18 cellular contexts compared by ENCODE assay signal in genomic region chr3:192516850-192517249, GRCh38.
"Had no signal": no experiment of that assay in that cellular context is flagged by ENCODE, and none has a peak within 500 bp of the region (broad histone marks: within the 10 kb centered on the region; RNA-seq: fewer than 3 reads in every experiment).

No MANE protein-coding gene starts in this region.

- DNase-seq: effector memory CD4-positive, alpha-beta T cell; immature natural killer cell; mesendoderm; naive B cell; occipital lobe; pancreas; right lobe of liver; stimulated activated CD4-positive, alpha-beta T cell treated with anti-CD3 and anti-CD28 coated beads, Interleukin-4, amount 100 ng/mL, for 1 hour; stimulated activated CD8-positive, alpha-beta memory T cell treated with anti-CD3 and anti-CD28 coated beads, Interleukin-4, amount 100 ng/mL, for 48 hours; stimulated activated naive CD8-positive, alpha-beta T cell treated with anti-CD3 and anti-CD28 coated beads, Interleukin-15, Interleukin-2, amounts not matched to agents 100 U/mL and 50 U/mL, for 24 hours; thyroid gland; upper lobe of left lung; uterus had no signal

- H3K4me3 Mint-ChIP-seq: immature natural killer cell; stimulated activated effector memory CD8-positive, alpha-beta T cell treated with anti-CD3 and anti-CD28 coated beads, Interleukin-12 subunit alpha, Interleukin-12 subunit beta, amount 100 ng/mL, for 72 hours had no signal

- H3K4me3 ChIP-seq: coronary artery, pancreas, right lobe of liver, suprapubic skin, thyroid gland, upper lobe of left lung, uterus had no signal

- H3K27ac Mint-ChIP-seq: immature natural killer cell; naive B cell; nephron; progenitor cell of endocrine pancreas; stimulated activated effector memory CD8-positive, alpha-beta T cell treated with anti-CD3 and anti-CD28 coated beads, Interleukin-12 subunit alpha, Interleukin-12 subunit beta, amount 100 ng/mL, for 72 hours had no signal

- H3K4me1 Mint-ChIP-seq: stimulated activated effector memory CD8-positive, alpha-beta T cell treated with anti-CD3 and anti-CD28 coated beads, Interleukin-12 subunit alpha, Interleukin-12 subunit beta, amount 100 ng/mL, for 72 hours had no signal

- H3K36me3 Mint-ChIP-seq: naive B cell; stimulated activated effector memory CD8-positive, alpha-beta T cell treated with anti-CD3 and anti-CD28 coated beads, Interleukin-12 subunit alpha, Interleukin-12 subunit beta, amount 100 ng/mL, for 72 hours had no signal

- H3K9me3 ChIP-seq: pancreas, right lobe of liver, suprapubic skin, thyroid gland, upper lobe of left lung, uterus had no signal

- H3K36me3 ChIP-seq: pancreas, right lobe of liver, suprapubic skin, thyroid gland, upper lobe of left lung, uterus had no signal

- H3K4me1 ChIP-seq: uterus had no signal

- H3K27me3 ChIP-seq: pancreas, thyroid gland had no signal

- H3K27ac ChIP-seq: coronary artery, pancreas, right lobe of liver, suprapubic skin, thyroid gland, upper lobe of left lung, uterus had no signal

- H3K9me3 Mint-ChIP-seq: nephron; stimulated activated effector memory CD8-positive, alpha-beta T cell treated with anti-CD3 and anti-CD28 coated beads, Interleukin-12 subunit alpha, Interleukin-12 subunit beta, amount 100 ng/mL, for 72 hours had no signal
